In the genomic region with DNA sequence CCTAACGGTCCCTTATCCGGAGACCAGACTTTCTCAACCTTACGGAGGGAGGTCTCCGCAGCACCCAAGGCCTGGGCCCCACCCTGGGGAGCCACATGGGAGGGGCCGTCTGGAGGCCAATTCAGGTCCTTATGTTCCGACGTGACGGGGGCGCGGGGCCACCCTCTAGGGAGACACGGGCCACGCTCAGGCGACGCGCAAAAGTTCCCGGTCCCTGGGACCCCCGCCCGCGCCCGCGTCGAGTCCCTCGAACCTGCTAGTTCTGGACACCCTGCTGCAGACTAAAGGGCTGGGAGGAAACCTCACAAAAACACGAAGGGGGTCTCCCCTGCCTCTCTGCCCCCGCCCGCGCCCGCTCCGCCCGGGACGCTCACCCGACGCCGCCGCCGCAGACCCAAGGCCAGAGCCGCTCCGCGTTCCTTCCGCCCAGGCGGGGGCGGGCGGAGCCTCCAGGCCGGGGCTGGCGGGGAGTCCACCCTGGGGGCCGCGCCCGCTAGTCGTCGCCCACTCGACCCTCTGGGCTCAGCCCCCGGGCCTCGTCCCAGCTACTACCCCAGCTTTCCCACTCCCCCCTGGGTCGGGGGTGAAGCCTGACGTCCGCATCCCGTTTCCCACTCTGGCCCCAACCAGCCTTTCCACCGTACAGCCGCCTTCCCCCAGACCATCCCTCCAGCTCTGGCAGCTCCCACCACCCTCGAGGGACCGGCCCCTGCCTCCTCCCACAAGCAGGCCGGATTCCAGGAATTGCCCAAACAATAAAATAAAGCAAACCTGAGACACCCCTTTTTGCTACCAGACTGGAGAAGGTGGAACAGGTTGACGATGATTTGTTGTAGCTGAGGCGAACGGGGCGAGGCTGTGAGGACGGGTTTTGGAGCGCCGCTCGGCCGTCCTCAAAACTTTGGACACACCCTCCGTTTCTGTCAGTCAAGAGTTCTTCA, we compare ENCODE assay signal across 8 cellular contexts. TPM values are rescaled to one million over a fixed set of nuclear protein-coding genes. Genes with fewer than 3 reads are reported as not detected.
DNase-seq lines count a peak whose midpoint lies in the region; ATAC-seq and TF ChIP-seq lines count a peak whose summit lies in the region.

No MANE protein-coding gene starts in this region.

- ATAC-seq in naive B cell (ENCODE audit: low read depth in 2 of 2) (no peak), HG02678 (IDR thresholded peaks at IDR 0.05; ENCODE audit: unreplicated experiment) (no peak)

- H3K27ac Mint-ChIP-seq in endothelial cell (ENCODE audit: unreplicated experiment) (no peak overlapping the region), naive B cell (peak overlapping the region in 5 of 6 donors; percentile 9 to 91 (median 51))

- DNase-seq in GM04504 (ENCODE audit: low read depth) (peak; percentile 31), OCI-M1 (lab: John Stamatoyannopoulos, UW) (peak; percentile 83), endothelial cell (ENCODE audit: low spot score) (no peak), naive B cell (no peak), H4 (ENCODE audit: low spot score) (no peak), DMS 273 (lab: John Stamatoyannopoulos, UW; ENCODE audit: unreplicated experiment) (no peak), NCI-H2107 treated with DMSO at 0.1 percent for 48 hours (lab: John Stamatoyannopoulos, UW; ENCODE audit: unreplicated experiment) (no peak)

- H3K4me3 Mint-ChIP-seq in endothelial cell (ENCODE audit: unreplicated experiment) (peak overlapping the region; percentile 70), naive B cell (peak overlapping the region in 7 of 8 donors; percentile 3 to 99 (median 83))

- H3K4me1 Mint-ChIP-seq in endothelial cell (ENCODE audit: unreplicated experiment) = peaks cover 14% of the 10 kb centered on the region
- peaks cover 0 to 36% (median 30%) of the 10 kb centered on the region in 3 donors for H3K4me1 Mint-ChIP-seq in naive B cell

- no peaks in the 10 kb centered on the region for H3K9me3 Mint-ChIP-seq in endothelial cell (ENCODE audit: unreplicated experiment)
- no peaks in the 10 kb centered on the region for H3K9me3 Mint-ChIP-seq in naive B cell

- no peaks in the 10 kb centered on the region for H3K36me3 Mint-ChIP-seq in endothelial cell (ENCODE audit: low read depth, unreplicated experiment)
- no peaks in the 10 kb centered on the region for H3K36me3 Mint-ChIP-seq in naive B cell

- TF ChIP-seq CTCF in endothelial cell (IDR thresholded peaks at IDR 0.05; ENCODE audit: unreplicated experiment) = no peak

- peaks cover 7% of the 10 kb centered on the region for H3K27me3 Mint-ChIP-seq in endothelial cell (ENCODE audit: unreplicated experiment)
- H3K27me3 Mint-ChIP-seq in naive B cell = peaks cover 0 to 7% (median 0%) of the 10 kb centered on the region in 3 donors

RNA-seq across cellular contexts. Expression of gene RNH1, which starts 2.7 kb away (rescaled TPM):
- total RNA-seq in endothelial cell (ENCODE audit: unreplicated experiment) = 61.1 TPM
- polyA plus RNA-seq in naive B cell (ENCODE audit: low read depth in 6 of 6) = 100 to 1,000 TPM in 4 of 6 donors, 10 to 100 TPM in 2; 73.2 to 132 (median 114) TPM
- 150 and 205 TPM in 2 replicates for total RNA-seq in H4 (2014; rRNA removed; shearing (Covaris generic))

RNA-seq across cellular contexts. Expression of gene HRAS, which starts 31.1 kb away (rescaled TPM):
- 92.4 TPM for total RNA-seq in endothelial cell (ENCODE audit: unreplicated experiment)
- polyA plus RNA-seq in naive B cell (ENCODE audit: low read depth in 6 of 6) = 10 to 100 TPM; 11.2 to 25.1 (median 13.8) TPM
- total RNA-seq in H4 (2014; rRNA removed; shearing (Covaris generic)) = 64.1 and 76.1 TPM in 2 replicates

RNA-seq across cellular contexts. Expression of gene LRRC56, which starts 33.0 kb away (rescaled TPM):
- total RNA-seq in endothelial cell (ENCODE audit: unreplicated experiment) = 2.6 TPM
- polyA plus RNA-seq in naive B cell (ENCODE audit: low read depth in 6 of 6) = 1 to 10 TPM in 2 of 6 donors, under 1 TPM in 3, not detected in 1; 0.66 to 1.6 (median 0.92) TPM
- 0.18 and 0.19 TPM in 2 replicates for total RNA-seq in H4 (2014; rRNA removed; shearing (Covaris generic))

RNA-seq across cellular contexts. Expression of gene PTDSS2, which starts 54.2 kb away (rescaled TPM):
- 46.4 TPM for total RNA-seq in endothelial cell (ENCODE audit: unreplicated experiment)
- polyA plus RNA-seq in naive B cell (ENCODE audit: low read depth in 6 of 6) = 10 to 100 TPM in 4 of 6 donors, 1 to 10 TPM in 2; 5.5 to 12.3 (median 10.3) TPM
- total RNA-seq in H4 (2014; rRNA removed; shearing (Covaris generic)) = 15.0 and 26.7 TPM in 2 replicates

RNA-seq across cellular contexts. Expression of gene LMNTD2, which starts 56.2 kb away (rescaled TPM):
- total RNA-seq in endothelial cell (ENCODE audit: unreplicated experiment) = 4.2 TPM
- polyA plus RNA-seq in naive B cell (ENCODE audit: low read depth in 6 of 6) = 1 to 10 TPM; 2.1 to 4.8 (median 2.9) TPM
- 1.4 and 2.6 TPM in 2 replicates for total RNA-seq in H4 (2014; rRNA removed; shearing (Covaris generic))

Comparison
In these comparisons a context has a peak if more than half of its experiments do, and no peak if none do; other contexts are left out.
1. DNase-seq: peak in GM04504 (single experiment) and OCI-M1 (single experiment); none in endothelial cell (single experiment), naive B cell (single experiment), H4 (single experiment), DMS 273 (single experiment) and NCI-H2107 treated with DMSO at 0.1 percent for 48 hours (single experiment).